In the genomic region with DNA sequence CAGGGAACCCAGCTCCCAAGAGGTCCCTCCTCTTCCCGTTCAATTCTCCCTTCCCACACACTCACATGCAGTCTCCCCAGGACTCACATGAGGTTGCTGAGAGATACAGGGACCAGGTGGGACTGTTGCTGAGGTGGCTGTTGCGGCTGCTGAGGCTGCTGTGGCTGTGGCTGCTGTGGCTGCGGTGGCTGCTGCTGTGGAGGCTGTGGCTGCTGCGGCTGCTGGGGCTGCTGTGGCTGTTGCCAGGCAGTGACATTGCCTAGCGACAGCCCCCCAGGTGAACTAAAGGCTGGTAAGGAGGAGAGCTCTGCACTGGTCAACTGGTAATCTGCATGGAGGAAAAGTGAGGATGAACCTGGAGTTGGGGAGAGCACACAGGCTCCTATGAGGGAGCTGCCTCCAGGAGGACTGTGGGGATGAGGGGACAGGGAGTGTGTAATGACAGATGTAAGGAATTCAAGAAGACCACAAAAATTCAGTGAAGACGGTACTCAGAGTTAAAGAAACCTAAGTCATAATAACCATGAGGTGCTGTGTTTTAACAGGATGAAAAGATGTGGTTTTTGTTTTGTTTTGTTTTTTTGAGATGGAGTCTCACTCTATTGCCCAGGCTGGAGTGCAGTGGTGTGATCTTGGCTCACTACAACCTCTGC, we compare ENCODE assay signal across 19 cellular contexts. TPM values are rescaled to one million over a fixed set of nuclear protein-coding genes. Genes with fewer than 3 reads are reported as not detected.
A peak's percentile ranks its signal among the peaks of the same experiment; 100 is the strongest.
DNase-seq lines count a peak whose midpoint lies in the region; TF ChIP-seq lines count a peak whose summit lies in the region.
"Had no signal": no experiment of that assay in that cellular context is flagged by ENCODE, and none has a peak within 500 bp of the region (broad histone marks: within the 10 kb centered on the region; RNA-seq: fewer than 3 reads in every experiment).

No MANE protein-coding gene starts in this region.

- H3K27me3 Mint-ChIP-seq in activated CD4-positive, alpha-beta T cell treated with anti-CD3 and anti-CD28 coated beads, Interleukin-2, amount 10 ng/mL, durations not matched to agents 24 days and 14 days = no peaks in the 10 kb centered on the region
- no peaks in the 10 kb centered on the region for H3K27me3 Mint-ChIP-seq in activated CD4-positive, alpha-beta T cell treated with anti-CD3 and anti-CD28 coated beads, Interleukin-2, amount 10 ng/mL, durations not matched to agents 7 days and 5 days
- H3K27me3 Mint-ChIP-seq in HFFc6 (ENCODE audit: insufficient read depth) = peaks cover 9% of the 10 kb centered on the region
- H3K27me3 Mint-ChIP-seq: activated B cell treated with CpG ODN at 0.5 μM for 24 hours had no signal

- H3K4me3 ChIP-seq in sigmoid colon (no peak overlapping the region), suprapubic skin (no peak overlapping the region)
- H3K4me3 ChIP-seq: A549, lung, ovary, SJSA1 had no signal

- TF ChIP-seq CTCF in HFFc6 (IDR thresholded peaks at IDR 0.05) = no peak
- TF ChIP-seq CTCF in sigmoid colon (IDR thresholded peaks at IDR 0.05) = no peak
- no peak for TF ChIP-seq CTCF in suprapubic skin (IDR thresholded peaks at IDR 0.05)

- WGBS in sigmoid colon, 2 donors = 86 to 94% methylated on average over 6 of the region's 6 CpGs
- WGBS in suprapubic skin = 91% methylated on average over 6 of the region's 6 CpGs

- H3K9me3 Mint-ChIP-seq in activated CD4-positive, alpha-beta T cell treated with anti-CD3 and anti-CD28 coated beads, Interleukin-2, amount 10 ng/mL, durations not matched to agents 24 days and 14 days = no peaks in the 10 kb centered on the region
- H3K9me3 Mint-ChIP-seq in activated CD4-positive, alpha-beta T cell treated with anti-CD3 and anti-CD28 coated beads, Interleukin-2, amount 10 ng/mL, durations not matched to agents 7 days and 5 days = no peaks in the 10 kb centered on the region
- no peaks in the 10 kb centered on the region for H3K9me3 Mint-ChIP-seq in HFFc6
- H3K9me3 Mint-ChIP-seq: activated B cell treated with CpG ODN at 0.5 μM for 24 hours had no signal

- peak overlapping the region; percentile 48 for H3K27ac ChIP-seq in caudate nucleus (ENCODE audit: low read depth, low read length)
- peak overlapping the region; percentile 38 to 100 (median 86) for H3K27ac ChIP-seq in sigmoid colon
- no peak overlapping the region for H3K27ac ChIP-seq in suprapubic skin
- H3K27ac ChIP-seq: SJSA1 had no signal

- H3K4me1 ChIP-seq in sigmoid colon (peaks cover 0 to 61% (median 55%) of the 10 kb centered on the region in 4 donors), suprapubic skin (peaks cover 50% of the 10 kb centered on the region)

- TF ChIP-seq EP300 in sigmoid colon (IDR thresholded peaks at IDR 0.05) (no peak), suprapubic skin (IDR thresholded peaks at IDR 0.05) (no peak)

- TF ChIP-seq POLR2A in sigmoid colon (IDR thresholded peaks at IDR 0.05) = no peak
- TF ChIP-seq POLR2A in suprapubic skin (IDR thresholded peaks at IDR 0.05) = no peak

- DNase-seq in activated CD4-positive, alpha-beta T cell treated with anti-CD3 and anti-CD28 coated beads, Interleukin-2, amount 10 ng/mL, durations not matched to agents 24 days and 14 days = no peak
- no peak for DNase-seq in activated CD4-positive, alpha-beta T cell treated with anti-CD3 and anti-CD28 coated beads, Interleukin-2, amount 10 ng/mL, durations not matched to agents 7 days and 5 days
- DNase-seq in HFFc6 (peak; percentile 36), caudate nucleus (lab: John Stamatoyannopoulos, UW) (no peak), sigmoid colon (no peak), GM19238 (ENCODE audit: insufficient read length, low spot score) (no peak), NCI-H82 (lab: John Stamatoyannopoulos, UW) (no peak), suprapubic skin (ENCODE audit: low spot score in 2 of 2) (no peak)
- DNase-seq: activated B cell treated with CpG ODN at 0.5 μM for 24 hours; anterior cingulate cortex; GDM1; MM.1S; NCI-H1694 treated with DMSO at 0.1 percent for 48 hours; NCI-H2227 treated with DMSO at 0.1 percent for 48 hours; stimulated activated CD4-positive, alpha-beta T cell treated with anti-CD3 and anti-CD28 coated beads, Interleukin-1b, Interleukin-23, amount 100 ng/mL, for 48 hours had no signal

- POLR2A ChIA-PET in activated CD4-positive, alpha-beta T cell treated with anti-CD3 and anti-CD28 coated beads, Interleukin-2, amount 10 ng/mL, durations not matched to agents 7 days and 5 days (lab: Charles Lee) = no interaction called here

- H3K9me3 ChIP-seq in sigmoid colon (no peaks in the 10 kb centered on the region), suprapubic skin (no peaks in the 10 kb centered on the region)
- H3K9me3 ChIP-seq: A549, ovary, SJSA1 had no signal

- H3K36me3 ChIP-seq in sigmoid colon = peaks cover 27 to 85% (median 60%) of the 10 kb centered on the region in 4 donors
- peaks cover 86% of the 10 kb centered on the region for H3K36me3 ChIP-seq in suprapubic skin
- H3K36me3 ChIP-seq: ovary had no signal

- CTCF ChIA-PET in activated CD4-positive, alpha-beta T cell treated with anti-CD3 and anti-CD28 coated beads, Interleukin-2, amount 10 ng/mL, durations not matched to agents 7 days and 5 days (lab: Charles Lee) = interaction anchor here (0.6 to 1.8 kb wide), 2 partner anchors 12 to 150 kb away, joined by 3 to 6 read pairs; a partner anchor contains a TSS

- no peak overlapping the region for H3K4me3 Mint-ChIP-seq in activated CD4-positive, alpha-beta T cell treated with anti-CD3 and anti-CD28 coated beads, Interleukin-2, amount 10 ng/mL, durations not matched to agents 24 days and 14 days
- no peak overlapping the region for H3K4me3 Mint-ChIP-seq in activated CD4-positive, alpha-beta T cell treated with anti-CD3 and anti-CD28 coated beads, Interleukin-2, amount 10 ng/mL, durations not matched to agents 7 days and 5 days
- no peak overlapping the region for H3K4me3 Mint-ChIP-seq in HFFc6
- H3K4me3 Mint-ChIP-seq: activated B cell treated with CpG ODN at 0.5 μM for 24 hours had no signal

- H3K27me3 ChIP-seq in sigmoid colon = no peaks in the 10 kb centered on the region
- H3K27me3 ChIP-seq in suprapubic skin = no peaks in the 10 kb centered on the region
- H3K27me3 ChIP-seq: ovary, SJSA1 had no signal

- peaks cover 9% of the 10 kb centered on the region for H3K4me1 Mint-ChIP-seq in activated CD4-positive, alpha-beta T cell treated with anti-CD3 and anti-CD28 coated beads, Interleukin-2, amount 10 ng/mL, durations not matched to agents 24 days and 14 days
- H3K4me1 Mint-ChIP-seq in activated CD4-positive, alpha-beta T cell treated with anti-CD3 and anti-CD28 coated beads, Interleukin-2, amount 10 ng/mL, durations not matched to agents 7 days and 5 days = peaks cover 9% of the 10 kb centered on the region
- H3K4me1 Mint-ChIP-seq in HFFc6 (ENCODE audit: low read depth) = peaks cover 35% of the 10 kb centered on the region
- H3K4me1 Mint-ChIP-seq: activated B cell treated with CpG ODN at 0.5 μM for 24 hours had no signal

- peak overlapping the region; percentile 56 for H3K27ac Mint-ChIP-seq in activated CD4-positive, alpha-beta T cell treated with anti-CD3 and anti-CD28 coated beads, Interleukin-2, amount 10 ng/mL, durations not matched to agents 24 days and 14 days
- H3K27ac Mint-ChIP-seq in activated CD4-positive, alpha-beta T cell treated with anti-CD3 and anti-CD28 coated beads, Interleukin-2, amount 10 ng/mL, durations not matched to agents 7 days and 5 days = no peak overlapping the region
- H3K27ac Mint-ChIP-seq in HFFc6 = peak overlapping the region; percentile 64
- H3K27ac Mint-ChIP-seq: activated B cell treated with CpG ODN at 0.5 μM for 24 hours had no signal

- intact Hi-C loops in activated CD4-positive, alpha-beta T cell treated with anti-CD3 and anti-CD28 coated beads, Interleukin-2, amount 10 ng/mL, durations not matched to agents 24 days and 14 days (cut with micrococcal nuclease) = no loop called here
- intact Hi-C loops in sigmoid colon (cut with DNase I) = no loop called here

- peaks cover 46% of the 10 kb centered on the region for H3K36me3 Mint-ChIP-seq in activated CD4-positive, alpha-beta T cell treated with anti-CD3 and anti-CD28 coated beads, Interleukin-2, amount 10 ng/mL, durations not matched to agents 24 days and 14 days (ENCODE audit: low read depth)
- peaks cover 40% of the 10 kb centered on the region for H3K36me3 Mint-ChIP-seq in activated CD4-positive, alpha-beta T cell treated with anti-CD3 and anti-CD28 coated beads, Interleukin-2, amount 10 ng/mL, durations not matched to agents 7 days and 5 days (ENCODE audit: low read depth)
- H3K36me3 Mint-ChIP-seq in HFFc6 (ENCODE audit: low read depth) = peaks cover 44% of the 10 kb centered on the region

RNA-seq across cellular contexts. Expression of a gene that starts 31.8 kb away (rescaled TPM):
- 29.7 and 29.8 TPM in 2 replicates for total RNA-seq in activated CD4-positive, alpha-beta T cell treated with anti-CD3 and anti-CD28 coated beads, Interleukin-2, amount 10 ng/mL, durations not matched to agents 24 days and 14 days
- total RNA-seq in activated CD4-positive, alpha-beta T cell treated with anti-CD3 and anti-CD28 coated beads, Interleukin-2, amount 10 ng/mL, durations not matched to agents 7 days and 5 days = 10 to 100 TPM; 34.0 to 39.4 TPM
- 10 to 100 TPM; 50.0 to 60.1 (median 56.8) TPM for total RNA-seq in HFFc6 (2021; fragmentation: NEBNext Ultra II Directional; extraction: Animal tissue kit (Norgen Biotek cat#: 25700))
- 10 to 100 TPM; 39.8 to 61.6 (median 53.2) TPM for total RNA-seq in sigmoid colon
- polyA plus RNA-seq in sigmoid colon = 10 to 100 TPM; 13.2 to 31.2 (median 22.9) TPM
- total RNA-seq in suprapubic skin = 10 to 100 TPM; 61.7 to 73.5 (median 67.1) TPM
